In the genomic region with DNA sequence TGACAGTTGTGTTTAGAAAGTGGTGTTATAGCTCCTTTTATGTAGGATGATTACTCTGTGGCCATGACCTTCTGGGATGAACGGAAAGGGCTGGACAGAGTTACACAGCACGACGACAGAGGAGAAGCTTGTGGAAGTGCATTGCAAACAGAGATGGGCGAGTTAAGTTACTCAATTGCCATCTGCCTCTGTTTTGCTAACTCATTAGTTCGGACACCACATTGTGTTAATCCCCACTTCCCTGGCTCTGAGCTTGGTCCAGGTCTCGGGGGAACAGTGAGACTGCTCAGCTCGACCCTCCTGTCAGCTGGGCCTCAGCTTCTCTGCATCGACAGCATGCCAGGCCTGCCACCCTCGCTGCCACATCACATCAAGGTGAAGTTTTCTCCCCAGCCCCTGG, we compare ENCODE assay signal across 17 cellular contexts.
DNase-seq lines count a peak whose midpoint lies in the region; ATAC-seq and TF ChIP-seq lines count a peak whose summit lies in the region.
"Had no signal": no experiment of that assay in that cellular context is flagged by ENCODE, and none has a peak within 500 bp of the region (broad histone marks: within the 10 kb centered on the region; RNA-seq: fewer than 3 reads in every experiment).

No MANE protein-coding gene starts in this region.

- TF ChIP-seq CTCF in esophagus squamous epithelium (IDR thresholded peaks at IDR 0.05) (no peak), nephron (IDR thresholded peaks at IDR 0.05; ENCODE audit: unreplicated experiment in 3 of 3) (no peak), tibial artery (IDR thresholded peaks at IDR 0.05) (no peak)

- ATAC-seq in HG02884 (IDR thresholded peaks at IDR 0.05; ENCODE audit: unreplicated experiment): no peak
- no peak for ATAC-seq in effector memory CD8-positive, alpha-beta T cell (replicated peaks)
- ATAC-seq: PC-3; stimulated activated naive CD8-positive, alpha-beta T cell treated with anti-CD3 and anti-CD28 coated beads, Interleukin-15, amount 100 ng/mL, for 72 hours had no signal

- H3K27me3 Mint-ChIP-seq in nephron (ENCODE audit: low read depth): no peaks in the 10 kb centered on the region
- no peaks in the 10 kb centered on the region for H3K27me3 Mint-ChIP-seq in effector memory CD8-positive, alpha-beta T cell
- H3K27me3 Mint-ChIP-seq: activated naive CD4-positive, alpha-beta T cell treated with anti-CD3 and anti-CD28 coated beads, Interleukin-2, amount 50 U/mL, for 24 hours; stimulated activated naive CD8-positive, alpha-beta T cell treated with anti-CD3 and anti-CD28 coated beads, Interleukin-15, amount 100 ng/mL, for 72 hours had no signal

- H3K4me1 ChIP-seq in esophagus squamous epithelium (peaks cover 10 to 56% (median 22%) of the 10 kb centered on the region in 3 donors), tibial artery (peaks cover 0 to 55% (median 35%) of the 10 kb centered on the region in 4 donors)
- H3K4me1 ChIP-seq: Caco-2 had no signal

- peak overlapping the region; percentile 68 to 98 (median 96) for H3K27ac Mint-ChIP-seq in nephron
- no peak overlapping the region for H3K27ac Mint-ChIP-seq in effector memory CD8-positive, alpha-beta T cell
- H3K27ac Mint-ChIP-seq: activated naive CD4-positive, alpha-beta T cell treated with anti-CD3 and anti-CD28 coated beads, Interleukin-2, amount 50 U/mL, for 24 hours; stimulated activated naive CD8-positive, alpha-beta T cell treated with anti-CD3 and anti-CD28 coated beads, Interleukin-15, amount 100 ng/mL, for 72 hours; T-helper 2 cell treated with Interferon-gamma antibody and Interleukin-4, amounts not matched to agents 5 μg/mL and 100 μg/mL, for 36 hours had no signal

- DNase-seq in NCI-H82 (lab: John Stamatoyannopoulos, UW) (peak; percentile 89), esophagus squamous epithelium (lab: John Stamatoyannopoulos, UW) (no peak), tibial artery (no peak), LoVo (ENCODE audit: low spot score) (no peak), RPMI8226 (no peak)
- DNase-seq in effector memory CD8-positive, alpha-beta T cell: no peak
- DNase-seq: Caco-2; dermis blood vessel endothelial cell; NCI-H1930; PC-3; stimulated activated CD4-positive, alpha-beta T cell treated with anti-CD3 and anti-CD28 coated beads, Interleukin-4, amount 100 ng/mL, for 4 hours; stimulated activated naive CD8-positive, alpha-beta T cell treated with anti-CD3 and anti-CD28 coated beads, Interleukin-15, amount 100 ng/mL, for 72 hours had no signal

- TF ChIP-seq POLR2A in esophagus squamous epithelium (IDR thresholded peaks at IDR 0.05): no peak

- H3K36me3 Mint-ChIP-seq in nephron (ENCODE audit: low read depth): no peaks in the 10 kb centered on the region
- no peaks in the 10 kb centered on the region for H3K36me3 Mint-ChIP-seq in effector memory CD8-positive, alpha-beta T cell (ENCODE audit: insufficient read depth)
- H3K36me3 Mint-ChIP-seq: activated naive CD4-positive, alpha-beta T cell treated with anti-CD3 and anti-CD28 coated beads, Interleukin-2, amount 50 U/mL, for 24 hours had no signal

- H3K4me3 ChIP-seq in esophagus squamous epithelium (no peak overlapping the region), tibial artery (no peak overlapping the region)

- 63 to 67% methylated on average over 8 to 9 of the region's 9 CpGs for WGBS in esophagus squamous epithelium, 2 donors

- H3K4me1 Mint-ChIP-seq in nephron: peaks cover 58% of the 10 kb centered on the region
- H3K4me1 Mint-ChIP-seq in effector memory CD8-positive, alpha-beta T cell (ENCODE audit: low read depth in 2 of 2): no peaks in the 10 kb centered on the region

- H3K27ac ChIP-seq in esophagus squamous epithelium (peak overlapping the region; percentile 20 to 83 (median 76)), tibial artery (peak overlapping the region; percentile 81)
- H3K27ac ChIP-seq: parathyroid adenoma had no signal

- intact Hi-C loops in esophagus squamous epithelium (cut with DNase I) (no loop called here), tibial artery (cut with DNase I; ENCODE audit: low total_unique reads) (no loop called here)

- H3K27me3 ChIP-seq in esophagus squamous epithelium (no peaks in the 10 kb centered on the region), tibial artery (no peaks in the 10 kb centered on the region)

- no peaks in the 10 kb centered on the region for H3K36me3 ChIP-seq in esophagus squamous epithelium
- H3K36me3 ChIP-seq in tibial artery: no peaks in the 10 kb centered on the region

- H3K9me3 ChIP-seq in esophagus squamous epithelium: no peaks in the 10 kb centered on the region
- H3K9me3 ChIP-seq in tibial artery: no peaks in the 10 kb centered on the region
- H3K9me3 ChIP-seq: Caco-2 had no signal

- H3K4me3 Mint-ChIP-seq in nephron: no peak overlapping the region
- H3K4me3 Mint-ChIP-seq in effector memory CD8-positive, alpha-beta T cell: no peak overlapping the region
- H3K4me3 Mint-ChIP-seq: activated naive CD4-positive, alpha-beta T cell treated with anti-CD3 and anti-CD28 coated beads, Interleukin-2, amount 50 U/mL, for 24 hours; stimulated activated naive CD8-positive, alpha-beta T cell treated with anti-CD3 and anti-CD28 coated beads, Interleukin-15, amount 100 ng/mL, for 72 hours; T-helper 2 cell treated with Interferon-gamma antibody and Interleukin-4, amounts not matched to agents 5 μg/mL and 100 μg/mL, for 36 hours had no signal

- H3K9me3 Mint-ChIP-seq in nephron: no peaks in the 10 kb centered on the region
- no peaks in the 10 kb centered on the region for H3K9me3 Mint-ChIP-seq in effector memory CD8-positive, alpha-beta T cell
- H3K9me3 Mint-ChIP-seq: stimulated activated naive CD8-positive, alpha-beta T cell treated with anti-CD3 and anti-CD28 coated beads, Interleukin-15, amount 100 ng/mL, for 72 hours; T-helper 2 cell treated with Interferon-gamma antibody and Interleukin-4, amounts not matched to agents 5 μg/mL and 100 μg/mL, for 36 hours had no signal

Comparison
In these comparisons a context has a peak if more than half of its experiments do, and no peak if none do; other contexts are left out.
1. H3K27ac Mint-ChIP-seq: peak in nephron (3 of 3); none in effector memory CD8-positive, alpha-beta T cell (0 of 2).